ENCODE assay signal across 21 cellular contexts in genomic region chr2:129605654-129606053, GRCh38.
"Had no signal": no experiment of that assay in that cellular context is flagged by ENCODE, and none has a peak within 500 bp of the region (broad histone marks: within the 10 kb centered on the region; RNA-seq: fewer than 3 reads in every experiment).

No MANE protein-coding gene starts in this region.

- H3K4me1 ChIP-seq: adrenal gland, right atrium auricular region, tibial nerve, vagina had no signal

- H2AFZ ChIP-seq: hepatocyte had no signal

- H3K9me3 ChIP-seq: adrenal gland, vagina had no signal

- H3K4me2 ChIP-seq: hepatocyte had no signal

- ATAC-seq: activated CD4-positive, alpha-beta T cell treated with anti-CD3 and anti-CD28 coated beads for 36 hours; activated CD8-positive, alpha-beta T cell treated with anti-CD3 and anti-CD28 coated beads, Interleukin-2, amount 10 ng/mL, durations not matched to agents 7 days and 5 days; esophagus mucosa; left lobe of liver; natural killer cell had no signal

- H3K27ac ChIP-seq: adrenal gland, cardiac muscle cell, hepatocyte, right atrium auricular region, skin epidermis, tibial nerve, vagina, WERI-Rb-1 had no signal

- DNase-seq: activated CD4-positive, alpha-beta T cell treated with anti-CD3 and anti-CD28 coated beads for 36 hours; activated CD8-positive, alpha-beta memory T cell treated with anti-CD3 and anti-CD28 coated beads, Interleukin-2, amount 50 U/mL, for 4 hours; activated CD8-positive, alpha-beta T cell treated with anti-CD3 and anti-CD28 coated beads, Interleukin-2, amount 10 ng/mL, durations not matched to agents 7 days and 5 days; activated effector memory CD4-positive, alpha-beta T cell treated with anti-CD3 and anti-CD28 coated beads, Interleukin-2, amount 50 U/mL, for 16 hours; activated T-cell treated with anti-CD3 and anti-CD28 coated beads, Interleukin-2, amount 50 U/mL, for 48 hours; islet precursor cell; mammary epithelial cell; natural killer cell; stimulated activated CD4-positive, alpha-beta T cell treated with anti-CD3 and anti-CD28 coated beads, Interleukin-15, amount 100 ng/mL, for 24 hours; stimulated activated CD4-positive, alpha-beta T cell treated with anti-CD3 and anti-CD28 coated beads, Interleukin-4, amount 100 ng/mL, for 1 hour; stimulated activated naive CD4-positive, alpha-beta T cell; WERI-Rb-1 had no signal

- H3K27me3 ChIP-seq: adrenal gland, cardiac muscle cell, right atrium auricular region, tibial nerve, vagina had no signal

- H3K79me2 ChIP-seq: hepatocyte had no signal

- H3K4me3 ChIP-seq: adrenal gland, cardiac muscle cell, hepatocyte, right atrium auricular region, skin epidermis, tibial nerve, vagina had no signal

- H3K36me3 ChIP-seq: adrenal gland, cardiac muscle cell, right atrium auricular region, tibial nerve, vagina, WERI-Rb-1 had no signal
